In the genomic region with DNA sequence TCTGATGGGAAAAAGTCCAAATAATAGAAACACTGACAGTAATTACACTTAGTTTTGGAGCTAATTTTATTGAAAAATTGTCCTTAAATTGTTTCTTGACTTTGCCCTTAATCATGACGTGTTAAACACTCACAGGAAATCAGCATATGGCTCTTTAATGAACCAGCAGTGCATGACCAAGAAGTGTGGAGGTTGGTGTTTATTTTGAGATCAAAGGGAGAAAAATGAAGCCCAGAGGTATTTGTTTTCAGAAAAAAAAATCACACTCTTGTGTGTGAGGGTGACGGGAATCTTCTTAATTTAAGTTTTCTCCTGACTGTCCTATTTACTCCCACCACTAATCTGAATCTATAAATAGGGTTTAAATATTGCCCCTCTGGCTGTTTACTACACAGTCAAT, we compare ENCODE assay signal across 9 cellular contexts. TPM values are rescaled to one million over a fixed set of nuclear protein-coding genes. Genes with fewer than 3 reads are reported as not detected.
DNase-seq lines count a peak whose midpoint lies in the region; ATAC-seq and TF ChIP-seq lines count a peak whose summit lies in the region.
"Had no signal": no experiment of that assay in that cellular context is flagged by ENCODE, and none has a peak within 500 bp of the region (broad histone marks: within the 10 kb centered on the region; RNA-seq: fewer than 3 reads in every experiment).

No MANE protein-coding gene starts in this region.

- POLR2A ChIA-PET in HCT116 (lab: Charles Lee): no interaction called here
- POLR2A ChIA-PET in T-cell (lab: Charles Lee): interaction anchor here in 1 of 2 donors (0.7 kb wide), 1 partner anchor 33 kb away, joined by 3 read pairs; no protein-coding TSS in a partner anchor

- intact Hi-C loops in HCT116 (cut with micrococcal nuclease) (loop anchor here (1.0 to 5.0 kb wide), 4 partner anchors 299 to 634 kb away; partner anchors contain the start of gene IGF1R), natural killer cell (cut with micrococcal nuclease) (loop anchor here (2.0 to 5.0 kb wide), 3 partner anchors 297 to 634 kb away; no protein-coding TSS in a partner anchor), ovary (cut with DNase I) (loop anchor here in 3 of 4 donors (5.0 to 10.0 kb wide), 4 partner anchors 211 to 634 kb away; partner anchors contain the start of gene IGF1R (in 1 of the 3))

- H3K27me3 Mint-ChIP-seq in T-cell (peaks cover 3 to 10% of the 10 kb centered on the region in 2 donors), natural killer cell (ENCODE audit: low read depth in 2 of 2) (peaks cover 12 to 25% of the 10 kb centered on the region in 2 donors)

- RAD21 ChIA-PET in HCT116 (lab: Charles Lee; ENCODE audit: low non-redundant PET in 1 of 2, low total read pairs in 2 of 2, uncharacterized antibody in 2 of 2, unreplicated experiment in 2 of 2): interaction anchor here in 1 of 2 experiments (0.6 to 0.8 kb wide), 3 partner anchors 94 to 556 kb away, joined by 3 read pairs; no protein-coding TSS in a partner anchor

- TF ChIP-seq RAD21 in HCT116 (IDR thresholded peaks at IDR 0.05; ENCODE audit: low read depth): no peak

- H3K4me1 ChIP-seq in HCT116 (ENCODE audit: control insufficient read depth in 1 of 2, insufficient read depth in 2 of 2, low read length in 2 of 2): peaks cover 0 to 2% of the 10 kb centered on the region in 2 experiments; a peak in 2 of 4 replicates
- no peaks in the 10 kb centered on the region for H3K4me1 ChIP-seq in ovary (ENCODE audit: insufficient read depth)

- H3K4me3 ChIP-seq in GM08714 (ENCODE audit: low read length): peak overlapping the region; percentile 67; the same call in 1 of the 2 replicates
- H3K4me3 ChIP-seq in HCT116 (replicated peaks in 1 of 2; ENCODE audit: low read depth in 1 of 2, low read length in 2 of 2): peak overlapping the region in 1 of 2 experiments; percentile 48; a peak in 1 of 4 replicates
- no peak overlapping the region for H3K4me3 ChIP-seq in ovary

- CTCF ChIA-PET in HCT116 (lab: Charles Lee): interaction anchor here (1.0 to 2.3 kb wide), 14 partner anchors 8 to 648 kb away, joined by 3 to 13 read pairs (median 6); no protein-coding TSS in a partner anchor
- CTCF ChIA-PET in T-cell (lab: Charles Lee): interaction anchor here (0.6 to 2.1 kb wide), 7 partner anchors 10 to 649 kb away, joined by 3 to 6 read pairs (median 3); no protein-coding TSS in a partner anchor

- H4K20me1 ChIP-seq in HCT116 (ENCODE audit: insufficient read depth): no peaks in the 10 kb centered on the region

- H3K9me3 ChIP-seq in HCT116 (ENCODE audit: control insufficient read depth in 1 of 2, insufficient read depth in 1 of 2, low read depth in 1 of 2, low read length in 2 of 2): no peaks in the 10 kb centered on the region
- no peaks in the 10 kb centered on the region for H3K9me3 ChIP-seq in ovary

- H3K36me3 ChIP-seq in HCT116 (ENCODE audit: control insufficient read depth in 1 of 2, insufficient read depth in 2 of 2, low read length in 2 of 2) (no peaks in the 10 kb centered on the region), ovary (no peaks in the 10 kb centered on the region)

- peak overlapping the region; percentile 65 to 85 (median 71) for H3K4me3 Mint-ChIP-seq in T-cell
- peak overlapping the region; percentile 77 for H3K4me3 Mint-ChIP-seq in natural killer cell

- TF ChIP-seq CTCF in HCT116 (IDR thresholded peaks at IDR 0.05 in 2 of 3, conservative IDR thresholded peaks at IDR 0.05 in 1 of 3; ENCODE audit: borderline replicate concordance in 1 of 3, insufficient read depth in 1 of 3, low read depth in 2 of 3, low read length in 2 of 3) (no peak), natural killer cell (IDR thresholded peaks at IDR 0.05) (no peak), ovary (IDR thresholded peaks at IDR 0.05) (no peak)

- ATAC-seq in HCT116 (no peak), T-cell (replicated peaks in 1 of 4) (no peak), natural killer cell (peak in 1 of 3 donors; percentile 18), HG02884 (IDR thresholded peaks at IDR 0.05; ENCODE audit: unreplicated experiment) (no peak), GM21737 (IDR thresholded peaks at IDR 0.05; ENCODE audit: unreplicated experiment) (no peak)

- H3K9ac ChIP-seq in HCT116 (ENCODE audit: low read length): no peak overlapping the region

- TF ChIP-seq EP300 in ovary (IDR thresholded peaks at IDR 0.05): no peak

- H3K4me2 ChIP-seq in HCT116 (ENCODE audit: low read length): peak overlapping the region; percentile 78

- 80 to 84% (median 82%) methylated on average over 2 of the region's 2 CpGs for WGBS in ovary, 3 donors

- peak overlapping the region; percentile 52 for H2AFZ ChIP-seq in HCT116 (ENCODE audit: low read depth, low read length, poor library complexity, severe bottlenecking)

- H3K27me3 ChIP-seq in HCT116 (ENCODE audit: insufficient read depth, low read length) (no peaks in the 10 kb centered on the region), ovary (no peaks in the 10 kb centered on the region)

- H3K9me3 Mint-ChIP-seq in T-cell (no peaks in the 10 kb centered on the region), natural killer cell (no peaks in the 10 kb centered on the region)
- H3K9me3 Mint-ChIP-seq: neural crest cell had no signal

- no TSS peak for BruUV-seq in HCT116 (replicated peaks; lab: Mats Ljungman, UMichigan)

- H3K36me3 Mint-ChIP-seq in T-cell (no peaks in the 10 kb centered on the region), natural killer cell (no peaks in the 10 kb centered on the region)

- H3K27ac ChIP-seq in HCT116 (ENCODE audit: low read depth, low read length): no peak overlapping the region
- H3K27ac ChIP-seq in ovary: peak overlapping the region in 1 of 2 donors; percentile 31

- no peaks in the 10 kb centered on the region for H3K9me2 ChIP-seq in HCT116 (ENCODE audit: insufficient read depth)

- no peak overlapping the region for H3K27ac Mint-ChIP-seq in T-cell
- peak overlapping the region in 1 of 2 donors; percentile 81 for H3K27ac Mint-ChIP-seq in natural killer cell

- H3K79me2 ChIP-seq in HCT116 (ENCODE audit: insufficient read depth, low read length): no peaks in the 10 kb centered on the region

- TF ChIP-seq POLR2A in HCT116 (IDR thresholded peaks at IDR 0.05; ENCODE audit: borderline replicate concordance, extremely low read depth, insufficient read depth, insufficient read length) (no peak), ovary (IDR thresholded peaks at IDR 0.05) (no peak)

- peaks cover 8% of the 10 kb centered on the region in 3 donors for H3K4me1 Mint-ChIP-seq in T-cell
- H3K4me1 Mint-ChIP-seq in natural killer cell: peaks cover 9% of the 10 kb centered on the region in 2 donors

- no peak for DNase-seq in HCT116 (ENCODE audit: low read depth, low spot score)
- no peak for DNase-seq in T-cell
- DNase-seq in natural killer cell: no peak
- DNase-seq in GOT3 (lab: John Stamatoyannopoulos, UW): no peak
- DNase-seq in ovary: no peak

TF ChIP-seq in HCT116, 20 proteins besides CTCF, POLR2A, EP300 and RAD21:
- TF ChIP-seq SRF (IDR thresholded peaks at IDR 0.05; ENCODE audit: low read depth) (no peak), ATF3 (IDR thresholded peaks at IDR 0.05) (no peak), JUND (IDR thresholded peaks at IDR 0.05) (no peak), SP1 (IDR thresholded peaks at IDR 0.05; ENCODE audit: low read depth) (no peak), CBX3 (IDR thresholded peaks at IDR 0.05; ENCODE audit: low read depth) (no peak), FOSL1 (IDR thresholded peaks at IDR 0.05; ENCODE audit: low read depth) (no peak), TCF7L2 (IDR thresholded peaks at IDR 0.05; ENCODE audit: borderline replicate concordance, extremely low read depth, insufficient read depth, insufficient read length) (no peak), YY1 (IDR thresholded peaks at IDR 0.05; ENCODE audit: extremely low read depth, insufficient replicate concordance, low read depth, low read length) (no peak), EGR1 (IDR thresholded peaks at IDR 0.05; ENCODE audit: low read depth) (no peak), POLR2AphosphoS5 (IDR thresholded peaks at IDR 0.05; ENCODE audit: low read depth, low read length) (no peak), MAX (IDR thresholded peaks at IDR 0.05) (no peak), CEBPB (IDR thresholded peaks at IDR 0.05; ENCODE audit: low read depth) (no peak; the same call in 1 of the 2 replicates), ZFX (IDR thresholded peaks at IDR 0.05) (no peak), EZH2 (IDR thresholded peaks at IDR 0.05) (no peak), EZH2phosphoT487 (IDR thresholded peaks at IDR 0.05; ENCODE audit: borderline replicate concordance) (no peak)

RNA-seq across cellular contexts. Expression of gene SYNM, which starts 28.8 kb away (rescaled TPM):
- total RNA-seq in HCT116 (2021; ENCODE audit: unreplicated experiment) (3.3 TPM), T-cell (1 to 10 TPM; 3.7 to 7.3 (median 4.2) TPM), natural killer cell (under 1 TPM; 0.11 to 0.48 (median 0.42) TPM), ovary (10 to 100 TPM in 4 of 7 donors, 1 to 10 TPM in 3; 4.5 to 54.0 (median 14.9) TPM)
- polyA plus RNA-seq in HCT116 (2012): 2.4 and 2.9 TPM in 2 replicates
- polyA plus RNA-seq in ovary: 10 to 100 TPM in 1 of 2 donors, 1 to 10 TPM in 1; 5.8 to 40.9 TPM
